In the genomic region with DNA sequence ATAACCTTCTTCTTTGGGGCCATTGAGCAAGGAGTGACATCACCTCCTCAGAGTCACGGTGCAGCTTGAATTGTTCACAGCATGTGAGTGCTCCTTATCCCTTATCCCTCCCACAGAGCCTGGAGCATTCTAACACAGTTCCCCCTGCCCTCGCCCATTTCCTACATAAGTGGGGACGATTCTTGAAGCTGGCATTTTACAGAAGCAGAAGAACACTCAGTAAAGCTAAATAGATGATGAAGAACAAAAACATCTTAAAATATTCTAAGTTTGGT, we compare ENCODE assay signal across 1 cellular context.
TF ChIP-seq lines count a peak whose summit lies in the region.

No MANE protein-coding gene starts in this region.

TF ChIP-seq in GM23338, 12 proteins besides CTCF, POLR2A, EP300 and RAD21 (continued from another document):
- TF ChIP-seq, protein P1, sequence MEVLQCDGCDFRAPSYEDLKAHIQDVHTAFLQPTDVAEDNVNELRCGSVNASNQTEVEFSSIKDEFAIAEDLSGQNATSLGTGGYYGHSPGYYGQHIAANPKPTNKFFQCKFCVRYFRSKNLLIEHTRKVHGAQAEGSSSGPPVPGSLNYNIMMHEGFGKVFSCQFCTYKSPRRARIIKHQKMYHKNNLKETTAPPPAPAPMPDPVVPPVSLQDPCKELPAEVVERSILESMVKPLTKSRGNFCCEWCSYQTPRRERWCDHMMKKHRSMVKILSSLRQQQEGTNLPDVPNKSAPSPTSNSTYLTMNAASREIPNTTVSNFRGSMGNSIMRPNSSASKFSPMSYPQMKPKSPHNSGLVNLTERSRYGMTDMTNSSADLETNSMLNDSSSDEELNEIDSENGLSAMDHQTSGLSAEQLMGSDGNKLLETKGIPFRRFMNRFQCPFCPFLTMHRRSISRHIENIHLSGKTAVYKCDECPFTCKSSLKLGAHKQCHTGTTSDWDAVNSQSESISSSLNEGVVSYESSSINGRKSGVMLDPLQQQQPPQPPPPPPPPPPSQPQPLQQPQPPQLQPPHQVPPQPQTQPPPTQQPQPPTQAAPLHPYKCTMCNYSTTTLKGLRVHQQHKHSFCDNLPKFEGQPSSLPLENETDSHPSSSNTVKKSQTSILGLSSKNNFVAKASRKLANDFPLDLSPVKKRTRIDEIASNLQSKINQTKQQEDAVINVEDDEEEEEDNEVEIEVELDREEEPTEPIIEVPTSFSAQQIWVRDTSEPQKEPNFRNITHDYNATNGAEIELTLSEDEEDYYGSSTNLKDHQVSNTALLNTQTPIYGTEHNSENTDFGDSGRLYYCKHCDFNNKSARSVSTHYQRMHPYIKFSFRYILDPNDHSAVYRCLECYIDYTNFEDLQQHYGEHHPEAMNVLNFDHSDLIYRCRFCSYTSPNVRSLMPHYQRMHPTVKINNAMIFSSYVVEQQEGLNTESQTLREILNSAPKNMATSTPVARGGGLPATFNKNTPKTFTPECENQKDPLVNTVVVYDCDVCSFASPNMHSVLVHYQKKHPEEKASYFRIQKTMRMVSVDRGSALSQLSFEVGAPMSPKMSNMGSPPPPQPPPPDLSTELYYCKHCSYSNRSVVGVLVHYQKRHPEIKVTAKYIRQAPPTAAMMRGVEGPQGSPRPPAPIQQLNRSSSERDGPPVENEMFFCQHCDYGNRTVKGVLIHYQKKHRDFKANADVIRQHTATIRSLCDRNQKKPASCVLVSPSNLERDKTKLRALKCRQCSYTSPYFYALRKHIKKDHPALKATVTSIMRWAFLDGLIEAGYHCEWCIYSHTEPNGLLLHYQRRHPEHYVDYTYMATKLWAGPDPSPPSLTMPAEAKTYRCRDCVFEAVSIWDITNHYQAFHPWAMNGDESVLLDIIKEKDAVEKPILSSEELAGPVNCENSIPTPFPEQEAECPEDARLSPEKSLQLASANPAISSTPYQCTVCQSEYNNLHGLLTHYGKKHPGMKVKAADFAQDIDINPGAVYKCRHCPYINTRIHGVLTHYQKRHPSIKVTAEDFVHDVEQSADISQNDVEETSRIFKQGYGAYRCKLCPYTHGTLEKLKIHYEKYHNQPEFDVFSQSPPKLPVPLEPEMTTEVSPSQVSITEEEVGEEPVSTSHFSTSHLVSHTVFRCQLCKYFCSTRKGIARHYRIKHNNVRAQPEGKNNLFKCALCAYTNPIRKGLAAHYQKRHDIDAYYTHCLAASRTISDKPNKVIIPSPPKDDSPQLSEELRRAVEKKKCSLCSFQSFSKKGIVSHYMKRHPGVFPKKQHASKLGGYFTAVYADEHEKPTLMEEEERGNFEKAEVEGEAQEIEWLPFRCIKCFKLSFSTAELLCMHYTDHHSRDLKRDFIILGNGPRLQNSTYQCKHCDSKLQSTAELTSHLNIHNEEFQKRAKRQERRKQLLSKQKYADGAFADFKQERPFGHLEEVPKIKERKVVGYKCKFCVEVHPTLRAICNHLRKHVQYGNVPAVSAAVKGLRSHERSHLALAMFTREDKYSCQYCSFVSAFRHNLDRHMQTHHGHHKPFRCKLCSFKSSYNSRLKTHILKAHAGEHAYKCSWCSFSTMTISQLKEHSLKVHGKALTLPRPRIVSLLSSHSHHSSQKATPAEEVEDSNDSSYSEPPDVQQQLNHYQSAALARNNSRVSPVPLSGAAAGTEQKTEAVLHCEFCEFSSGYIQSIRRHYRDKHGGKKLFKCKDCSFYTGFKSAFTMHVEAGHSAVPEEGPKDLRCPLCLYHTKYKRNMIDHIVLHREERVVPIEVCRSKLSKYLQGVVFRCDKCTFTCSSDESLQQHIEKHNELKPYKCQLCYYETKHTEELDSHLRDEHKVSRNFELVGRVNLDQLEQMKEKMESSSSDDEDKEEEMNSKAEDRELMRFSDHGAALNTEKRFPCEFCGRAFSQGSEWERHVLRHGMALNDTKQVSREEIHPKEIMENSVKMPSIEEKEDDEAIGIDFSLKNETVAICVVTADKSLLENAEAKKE (CRISPR knock-in tag; IDR thresholded peaks at IDR 0.05), result no peak
- no peak for TF ChIP-seq JUNB (IDR thresholded peaks at IDR 0.05; ENCODE audit: unreplicated experiment)
- no peak for TF ChIP-seq ZNF114 (CRISPR knock-in tag; IDR thresholded peaks at IDR 0.05)
- no peak for TF ChIP-seq NANOG (IDR thresholded peaks at IDR 0.05; ENCODE audit: borderline replicate concordance)
- no peak for TF ChIP-seq STAT1 (IDR thresholded peaks at IDR 0.05; ENCODE audit: unreplicated experiment)
- TF ChIP-seq, protein P2, sequence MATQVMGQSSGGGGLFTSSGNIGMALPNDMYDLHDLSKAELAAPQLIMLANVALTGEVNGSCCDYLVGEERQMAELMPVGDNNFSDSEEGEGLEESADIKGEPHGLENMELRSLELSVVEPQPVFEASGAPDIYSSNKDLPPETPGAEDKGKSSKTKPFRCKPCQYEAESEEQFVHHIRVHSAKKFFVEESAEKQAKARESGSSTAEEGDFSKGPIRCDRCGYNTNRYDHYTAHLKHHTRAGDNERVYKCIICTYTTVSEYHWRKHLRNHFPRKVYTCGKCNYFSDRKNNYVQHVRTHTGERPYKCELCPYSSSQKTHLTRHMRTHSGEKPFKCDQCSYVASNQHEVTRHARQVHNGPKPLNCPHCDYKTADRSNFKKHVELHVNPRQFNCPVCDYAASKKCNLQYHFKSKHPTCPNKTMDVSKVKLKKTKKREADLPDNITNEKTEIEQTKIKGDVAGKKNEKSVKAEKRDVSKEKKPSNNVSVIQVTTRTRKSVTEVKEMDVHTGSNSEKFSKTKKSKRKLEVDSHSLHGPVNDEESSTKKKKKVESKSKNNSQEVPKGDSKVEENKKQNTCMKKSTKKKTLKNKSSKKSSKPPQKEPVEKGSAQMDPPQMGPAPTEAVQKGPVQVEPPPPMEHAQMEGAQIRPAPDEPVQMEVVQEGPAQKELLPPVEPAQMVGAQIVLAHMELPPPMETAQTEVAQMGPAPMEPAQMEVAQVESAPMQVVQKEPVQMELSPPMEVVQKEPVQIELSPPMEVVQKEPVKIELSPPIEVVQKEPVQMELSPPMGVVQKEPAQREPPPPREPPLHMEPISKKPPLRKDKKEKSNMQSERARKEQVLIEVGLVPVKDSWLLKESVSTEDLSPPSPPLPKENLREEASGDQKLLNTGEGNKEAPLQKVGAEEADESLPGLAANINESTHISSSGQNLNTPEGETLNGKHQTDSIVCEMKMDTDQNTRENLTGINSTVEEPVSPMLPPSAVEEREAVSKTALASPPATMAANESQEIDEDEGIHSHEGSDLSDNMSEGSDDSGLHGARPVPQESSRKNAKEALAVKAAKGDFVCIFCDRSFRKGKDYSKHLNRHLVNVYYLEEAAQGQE (IDR thresholded peaks at IDR 0.05; ENCODE audit: unreplicated experiment), result no peak
- TF ChIP-seq POLR2AphosphoS5 (IDR thresholded peaks at IDR 0.05; ENCODE audit: low read depth), result no peak
